In the genomic region with DNA sequence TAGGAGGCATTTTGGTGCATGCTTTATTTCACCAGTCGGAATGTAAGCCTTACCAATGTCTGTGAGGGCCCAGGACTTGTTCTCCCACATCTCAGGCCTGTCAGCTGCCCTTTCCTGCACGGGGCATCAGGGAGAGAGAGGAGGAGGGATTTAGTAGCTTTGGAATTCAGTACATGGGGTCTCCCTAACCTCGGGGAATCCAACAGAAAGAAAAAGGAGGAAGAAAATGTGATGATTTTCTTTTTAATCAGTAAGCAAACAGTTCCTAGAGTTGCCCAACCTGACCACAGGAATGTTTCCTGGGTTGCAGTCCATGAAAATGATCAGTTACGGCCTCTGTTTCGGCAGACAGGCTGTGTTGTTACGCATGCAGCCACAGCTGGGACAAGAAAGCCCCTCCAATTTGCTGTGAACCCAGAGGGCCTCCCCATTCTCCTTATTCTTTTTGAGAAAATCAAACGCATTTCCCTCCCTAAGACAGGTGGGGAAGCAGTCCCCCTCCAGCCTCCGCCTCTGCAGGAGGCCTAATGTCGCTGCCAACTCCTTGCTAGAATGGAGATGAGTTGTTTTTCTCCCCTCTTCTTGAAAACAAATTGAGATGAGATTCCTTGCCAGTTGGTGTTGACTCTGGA, we compare ENCODE assay signal across 9 cellular contexts.
DNase-seq lines count a peak whose midpoint lies in the region; ATAC-seq, FAIRE-seq and TF ChIP-seq lines count a peak whose summit lies in the region.
"Had no signal": no experiment of that assay in that cellular context is flagged by ENCODE, and none has a peak within 500 bp of the region (broad histone marks: within the 10 kb centered on the region; RNA-seq: fewer than 3 reads in every experiment).

No MANE protein-coding gene starts in this region.

- H3K79me2 ChIP-seq in parathyroid adenoma = peaks cover 72% of the 10 kb centered on the region

- ATAC-seq in GM21526 (IDR thresholded peaks at IDR 0.05; ENCODE audit: low FRiP score, unreplicated experiment) = no peak
- no peak for ATAC-seq in HG02884 (IDR thresholded peaks at IDR 0.05; ENCODE audit: unreplicated experiment)

- peak overlapping the region; percentile 51 for H3K27ac ChIP-seq in parathyroid adenoma

- TF ChIP-seq CTCF in fibroblast of pulmonary artery (IDR thresholded peaks at IDR 0.05; ENCODE audit: low read length, missing control alignments) (no peak), parathyroid adenoma (IDR thresholded peaks at IDR 0.05) (no peak)

- DNase-seq in ELR (ENCODE audit: low read depth) = peak; percentile 69
- DNase-seq in RCC 7860 (ENCODE audit: low spot score) = peak; percentile 87
- peak; percentile 82 for DNase-seq in fibroblast of pulmonary artery (ENCODE audit: low read depth)
- no peak for DNase-seq in activated naive CD4-positive, alpha-beta T cell treated with Interleukin-2 at 50 U/mL for 16 hours
- DNase-seq in RPMI8226 = no peak
- DNase-seq: amniotic stem cell had no signal

- FAIRE-seq in RCC 7860 (lab: Jason Lieb, UNC) = peak; percentile 91

- H3K27me3 ChIP-seq in parathyroid adenoma (ENCODE audit: control insufficient read depth, insufficient read depth, low read length) = no peaks in the 10 kb centered on the region

- H2AFZ ChIP-seq in parathyroid adenoma = no peak overlapping the region

- peaks cover 25% of the 10 kb centered on the region for H3K4me1 ChIP-seq in parathyroid adenoma

- no peak overlapping the region for H3K4me3 ChIP-seq in fibroblast of pulmonary artery (replicated peaks; ENCODE audit: low read depth, low read length)
- H3K4me3 ChIP-seq in parathyroid adenoma (ENCODE audit: low read depth, low read length) = no peak overlapping the region

- H3K9me3 ChIP-seq in parathyroid adenoma (ENCODE audit: control insufficient read depth, low read length) = no peaks in the 10 kb centered on the region

- H3K36me3 ChIP-seq in parathyroid adenoma (ENCODE audit: control insufficient read depth, insufficient read depth, low read length) = no peaks in the 10 kb centered on the region

- no peak overlapping the region for H3K9ac ChIP-seq in parathyroid adenoma

- H3K4me2 ChIP-seq in parathyroid adenoma (ENCODE audit: low read length) = no peak overlapping the region

Comparison
In these comparisons a context has a peak if more than half of its experiments do, and no peak if none do; other contexts are left out.
1. DNase-seq: peak in ELR (single experiment), RCC 7860 (single experiment) and fibroblast of pulmonary artery (single experiment); none in activated naive CD4-positive, alpha-beta T cell treated with Interleukin-2 at 50 U/mL for 16 hours (single experiment) and RPMI8226 (single experiment).